Comparison of ENCODE assay signal across 12 cellular contexts in genomic region chr16:85329999-85330693, GRCh38.
DNase-seq lines count a peak whose midpoint lies in the region; ATAC-seq and TF ChIP-seq lines count a peak whose summit lies in the region.
"Had no signal": no experiment of that assay in that cellular context is flagged by ENCODE, and none has a peak within 500 bp of the region (broad histone marks: within the 10 kb centered on the region; RNA-seq: fewer than 3 reads in every experiment).

No MANE protein-coding gene starts in this region.

- H3K27me3 ChIP-seq in IMR-90 (ENCODE audit: control insufficient read depth, insufficient read depth, low read length) (no peaks in the 10 kb centered on the region), adipocyte (replicated peaks; ENCODE audit: control insufficient read depth, insufficient read depth, low read length) (no peaks in the 10 kb centered on the region), neural cell (ENCODE audit: insufficient read depth, low read depth, low read length) (peaks cover 4% of the 10 kb centered on the region), sigmoid colon (no peaks in the 10 kb centered on the region)

- no peak overlapping the region for H3K4me2 ChIP-seq in IMR-90 (ENCODE audit: low read depth, low read length)
- H3K4me2 ChIP-seq in neural cell (ENCODE audit: low read length) = no peak overlapping the region

- H3K27ac ChIP-seq in IMR-90 (ENCODE audit: insufficient read depth, low read length) (no peak overlapping the region), neural cell (ENCODE audit: low read length) (no peak overlapping the region), sigmoid colon (no peak overlapping the region)
- H3K27ac ChIP-seq: upper lobe of left lung had no signal

- no peak for TF ChIP-seq CTCF in IMR-90 (conservative IDR thresholded peaks at IDR 0.05; ENCODE audit: low read depth, low read length)
- no peak for TF ChIP-seq CTCF in neural cell (IDR thresholded peaks at IDR 0.05; ENCODE audit: poor library complexity, severe bottlenecking)
- no peak for TF ChIP-seq CTCF in sigmoid colon (IDR thresholded peaks at IDR 0.05)

- ATAC-seq in IMR-90 (ENCODE audit: low read depth) = no peak
- no peak for ATAC-seq in HG03521 (IDR thresholded peaks at IDR 0.05; ENCODE audit: unreplicated experiment)

- no peak overlapping the region for H3K56ac ChIP-seq in IMR-90 (ENCODE audit: extremely low read depth, insufficient read depth, low read length)

- H3K9ac ChIP-seq in IMR-90 (ENCODE audit: low read depth, low read length) (no peak overlapping the region), adipocyte (ENCODE audit: low read length) (peak overlapping the region; percentile 57), neural cell (ENCODE audit: low read length) (peak overlapping the region; percentile 44)

- 74% methylated on average over 14 of the region's 21 CpGs; no CpG with 5 or more reads in 1 of the 2 experiments for WGBS in IMR-90 (ENCODE audit: extremely low coverage in 2 of 2, insufficient read length in 1 of 2), 2 experiments
- whole genome bisulfite sequencing in sigmoid colon, 2 donors = 39 to 42% methylated on average over 21 of the region's 21 CpGs

- H3K14ac ChIP-seq in IMR-90 (replicated peaks; ENCODE audit: low read depth, low read length) = peak overlapping the region; percentile 25; the same call in 1 of the 2 replicates

- peaks cover 14% of the 10 kb centered on the region; the same call in 1 of the 2 replicates for H3K4me1 ChIP-seq in IMR-90 (ENCODE audit: control insufficient read depth, insufficient read depth, low read length)
- peaks cover 41% of the 10 kb centered on the region for H3K4me1 ChIP-seq in adipocyte (ENCODE audit: control insufficient read depth, insufficient read depth, low read length)
- H3K4me1 ChIP-seq in sigmoid colon = peaks cover 0 to 26% (median 20%) of the 10 kb centered on the region in 4 donors

- H4K20me1 ChIP-seq in IMR-90 (ENCODE audit: insufficient read depth, low read length) = peaks cover 79% of the 10 kb centered on the region
- H4K20me1 ChIP-seq in neural cell (ENCODE audit: insufficient read depth) = no peaks in the 10 kb centered on the region

- TF ChIP-seq POLR2A in IMR-90 (IDR thresholded peaks at IDR 0.05; ENCODE audit: low read depth, low read length) (no peak), sigmoid colon (IDR thresholded peaks at IDR 0.05) (no peak)

- H3K18ac ChIP-seq in IMR-90 (ENCODE audit: low read depth, low read length) = no peak overlapping the region

- no TSS peak for BruUV-seq in IMR-90 (replicated peaks; lab: Mats Ljungman, UMichigan)

- TF ChIP-seq EP300 in neural cell (conservative IDR thresholded peaks at IDR 0.05; ENCODE audit: poor library complexity, severe bottlenecking) (no peak), sigmoid colon (IDR thresholded peaks at IDR 0.05) (no peak)

- H2BK5ac ChIP-seq in IMR-90 (ENCODE audit: low read depth, low read length, poor library complexity, severe bottlenecking) = no peak overlapping the region

- H3K9me2 ChIP-seq in neural cell (ENCODE audit: insufficient read depth, low read length) = no peaks in the 10 kb centered on the region

- no peaks in the 10 kb centered on the region for H3K36me3 ChIP-seq in IMR-90 (ENCODE audit: control insufficient read depth, insufficient read depth, low read length)
- H3K36me3 ChIP-seq in adipocyte (ENCODE audit: control insufficient read depth, insufficient read depth, low read length, severe bottlenecking) = peaks cover 6% of the 10 kb centered on the region
- H3K36me3 ChIP-seq in neural cell (ENCODE audit: insufficient read depth, low read length) = no peaks in the 10 kb centered on the region
- H3K36me3 ChIP-seq in sigmoid colon = no peaks in the 10 kb centered on the region
- H3K36me3 ChIP-seq: upper lobe of left lung had no signal

- no peak for TF ChIP-seq RAD21 in IMR-90 (IDR thresholded peaks at IDR 0.05; ENCODE audit: low read length)
- no peak for TF ChIP-seq RAD21 in neural cell (conservative IDR thresholded peaks at IDR 0.05)

- H3K79me1 ChIP-seq in IMR-90 (ENCODE audit: low read depth in 1 of 2, low read length in 2 of 2) = peaks cover 18 to 53% of the 10 kb centered on the region in 2 experiments

- peaks cover 4% of the 10 kb centered on the region; the same call in 1 of the 2 replicates for H3K9me1 ChIP-seq in IMR-90 (ENCODE audit: insufficient read depth, low read length)

- CTCF ChIA-PET in IMR-90 (lab: Yijun Ruan, JAX) = interaction anchor here (0.6 to 1.6 kb wide), 4 partner anchors 18 to 193 kb away, joined by 3 to 7 read pairs (median 3); no protein-coding TSS in a partner anchor

- no peak overlapping the region for H4K5ac ChIP-seq in IMR-90 (ENCODE audit: low read depth, low read length)

- peak overlapping the region; percentile 81 for H2AK9ac ChIP-seq in IMR-90 (replicated peaks; ENCODE audit: low read depth, low read length, poor library complexity)

- in situ Hi-C loops in IMR-90 (cut with MboI; ENCODE audit: low sequenced_read_pairs) = no loop called here

- no peak overlapping the region for H2BK120ac ChIP-seq in IMR-90 (ENCODE audit: low read depth, low read length)

- no peak overlapping the region for H2BK20ac ChIP-seq in IMR-90 (ENCODE audit: low read depth, low read length)

- dilution Hi-C loops in IMR-90 (cut with HindIII; ENCODE audit: low sequenced_read_pairs, unreplicated experiment) = no loop called here

- H2BK15ac ChIP-seq in IMR-90 (ENCODE audit: low read depth, low read length) = no peak overlapping the region

- H3K4me3 ChIP-seq in IMR-90 (ENCODE audit: insufficient read depth, low read depth, low read length) (no peak overlapping the region), adipocyte (ENCODE audit: low read length) (peak overlapping the region; percentile 19), neural cell (ENCODE audit: low read length) (peak overlapping the region; percentile 37), sigmoid colon (no peak overlapping the region)
- H3K4me3 ChIP-seq: skin epidermis, upper lobe of left lung had no signal

- H4K8ac ChIP-seq in IMR-90 (ENCODE audit: low read depth in 2 of 2, low read length in 2 of 2) = no peak overlapping the region

- H3K79me2 ChIP-seq in neural cell (replicated peaks; ENCODE audit: insufficient read depth, low read length) = no peaks in the 10 kb centered on the region

- DNase-seq in GF-D8 (lab: John Stamatoyannopoulos, UW) (peak; percentile 23), IMR-90 (no peak), adipocyte (ENCODE audit: low read depth) (no peak), NCI-H1436 (lab: John Stamatoyannopoulos, UW) (no peak), sigmoid colon (no peak), HuH-7 (ENCODE audit: low spot score) (no peak)
- DNase-seq: NCI-H2107, T-helper 9 cell had no signal

- intact Hi-C loops in IMR-90 (cut with micrococcal nuclease) = loop anchor here (1.0 kb wide), 1 partner anchor 55 kb away; no protein-coding TSS in a partner anchor
- intact Hi-C loops in sigmoid colon (cut with DNase I) = no loop called here

- H3K4ac ChIP-seq in IMR-90 (ENCODE audit: low read depth, low read length) = no peak overlapping the region

- H4K91ac ChIP-seq in IMR-90 (ENCODE audit: insufficient read depth, low read depth, low read length) = no peak overlapping the region

- H3K23ac ChIP-seq in IMR-90 (ENCODE audit: low read depth, low read length) = no peak overlapping the region

- POLR2A ChIA-PET in IMR-90 (lab: Charles Lee; ENCODE audit: unreplicated experiment) = no interaction called here

- H2AFZ ChIP-seq in IMR-90 (replicated peaks; ENCODE audit: low read length, poor library complexity) (no peak overlapping the region), neural cell (ENCODE audit: low read depth, low read length) (no peak overlapping the region)

- no peaks in the 10 kb centered on the region for H3K9me3 ChIP-seq in IMR-90 (ENCODE audit: control insufficient read depth, insufficient read depth, low read length)
- H3K9me3 ChIP-seq in adipocyte (ENCODE audit: control insufficient read depth, low read length) = no peaks in the 10 kb centered on the region
- H3K9me3 ChIP-seq in neural cell (ENCODE audit: low read length) = no peaks in the 10 kb centered on the region
- H3K9me3 ChIP-seq in sigmoid colon = no peaks in the 10 kb centered on the region
- H3K9me3 ChIP-seq: upper lobe of left lung had no signal

- H3F3A ChIP-seq in neural cell (ENCODE audit: insufficient read depth, low read length, poor library complexity, severe bottlenecking) = peaks cover 3% of the 10 kb centered on the region

- H2AK5ac ChIP-seq in IMR-90 (ENCODE audit: low read depth, low read length) = no peak overlapping the region

TF ChIP-seq in IMR-90, 13 proteins besides CTCF, POLR2A, EP300 and RAD21 (continues in another document):
- TF ChIP-seq BHLHE40 (IDR thresholded peaks at IDR 0.05; ENCODE audit: low read depth, low read length) = no peak
- TF ChIP-seq CHD1 (IDR thresholded peaks at IDR 0.05; ENCODE audit: low read depth, low read length) = no peak
- no peak for TF ChIP-seq NFE2L2 (IDR thresholded peaks at IDR 0.05; ENCODE audit: low read depth, low read length)
- TF ChIP-seq USF2 (IDR thresholded peaks at IDR 0.05; ENCODE audit: low read depth, low read length) = no peak

TF ChIP-seq in neural cell, 6 proteins besides CTCF, POLR2A, EP300 and RAD21 (continues in another document):
- TF ChIP-seq SMC3 (conservative IDR thresholded peaks at IDR 0.05; ENCODE audit: poor library complexity) (no peak), MXI1 (conservative IDR thresholded peaks at IDR 0.05; ENCODE audit: poor library complexity, severe bottlenecking) (no peak), TAF1 (IDR thresholded peaks at IDR 0.05; ENCODE audit: low read depth) (no peak), REST (IDR thresholded peaks at IDR 0.05; ENCODE audit: borderline replicate concordance) (no peak)

Comparison
In these comparisons a context has a peak if more than half of its experiments do, and no peak if none do; other contexts are left out.
1. H3K4me3 ChIP-seq: peak in adipocyte (single experiment) and neural cell (single experiment); none in IMR-90 (single experiment) and sigmoid colon (0 of 4).